ENCODE assay signal across 27 cellular contexts in genomic region chr22:43448048-43448447, GRCh38. TPM values are rescaled to one million over a fixed set of nuclear protein-coding genes. Genes with fewer than 3 reads are reported as not detected.
"Had no signal": no experiment of that assay in that cellular context is flagged by ENCODE, and none has a peak within 500 bp of the region (broad histone marks: within the 10 kb centered on the region; RNA-seq: fewer than 3 reads in every experiment).

No MANE protein-coding gene starts in this region.

- H3K27ac ChIP-seq: body of pancreas, cardiac muscle cell, heart right ventricle, left lung, ovary, psoas muscle, right atrium auricular region had no signal

- H3K27ac Mint-ChIP-seq: activated CD8-positive, alpha-beta T cell treated with anti-CD3 and anti-CD28 coated beads, Interleukin-2, amount 10 ng/mL, durations not matched to agents 7 days and 5 days; activated naive CD4-positive, alpha-beta T cell treated with anti-CD3 and anti-CD28 coated beads, Interleukin-2, amount 50 U/mL, for 24 hours; dendritic cell treated with granulocyte-macrophage colony-stimulating factor and Interleukin-4, amounts not matched to agents 40 ng/mL and 50 ng/mL, for 4 days; naive thymus-derived CD4-positive, alpha-beta T cell had no signal

- DNase-seq: activated CD4-positive, alpha-beta T cell treated with anti-CD3 and anti-CD28 coated beads, Interleukin-2, amount 50 U/mL, for 1 hour; activated CD8-positive, alpha-beta T cell treated with anti-CD3 and anti-CD28 coated beads, Interleukin-2, amount 10 ng/mL, durations not matched to agents 7 days and 5 days; activated gamma-delta T cell treated with Interleukin-2 at 50 U/mL for 16 hours; anterior cingulate cortex; body of pancreas; effector CD4-positive, alpha-beta T cell; heart right ventricle; left lung; naive thymus-derived CD4-positive, alpha-beta T cell; ovary; psoas muscle; stimulated activated CD4-positive, alpha-beta T cell treated with anti-CD3 and anti-CD28 coated beads, Interleukin-12 subunit alpha, Interleukin-12 subunit beta, amount 100 ng/mL, for 4 hours; stimulated activated CD4-positive, alpha-beta T cell treated with anti-CD3 and anti-CD28 coated beads, Interleukin-4, amount 100 ng/mL, for 4 hours; stimulated activated naive CD8-positive, alpha-beta T cell treated with anti-CD3 and anti-CD28 coated beads, Interleukin-15, Interleukin-2, amounts not matched to agents 100 U/mL and 50 U/mL, for 24 hours had no signal

- H3K9me3 ChIP-seq: body of pancreas, heart right ventricle, left lung, ovary, psoas muscle, right atrium auricular region had no signal

- H3K4me1 Mint-ChIP-seq: activated naive CD4-positive, alpha-beta T cell treated with anti-CD3 and anti-CD28 coated beads, Interleukin-2, amount 50 U/mL, for 24 hours had no signal

- H3K36me3 Mint-ChIP-seq: activated naive CD4-positive, alpha-beta T cell treated with anti-CD3 and anti-CD28 coated beads, Interleukin-2, amount 50 U/mL, for 24 hours; naive thymus-derived CD4-positive, alpha-beta T cell had no signal

- H3K4me1 ChIP-seq: body of pancreas, left lung, psoas muscle, right atrium auricular region had no signal

- ATAC-seq: activated CD4-positive, CD25-positive, alpha-beta regulatory T cell treated with anti-CD3 and anti-CD28 coated beads, Interleukin-2, amount 50 U/mL, for 24 hours; activated CD8-positive, alpha-beta T cell treated with anti-CD3 and anti-CD28 coated beads, Interleukin-2, amount 10 ng/mL, durations not matched to agents 7 days and 5 days; body of pancreas; heart right ventricle; left lung; naive thymus-derived CD4-positive, alpha-beta T cell; psoas muscle; stimulated activated naive CD8-positive, alpha-beta T cell treated with anti-CD3 and anti-CD28 coated beads, Interleukin-15, Interleukin-2, amounts not matched to agents 100 U/mL and 50 U/mL, for 24 hours had no signal

- H3K36me3 ChIP-seq: cardiac muscle cell, heart right ventricle, left lung, ovary, right atrium auricular region had no signal

- H3K4me3 Mint-ChIP-seq: activated CD8-positive, alpha-beta T cell treated with anti-CD3 and anti-CD28 coated beads, Interleukin-2, amount 10 ng/mL, durations not matched to agents 7 days and 5 days; activated naive CD4-positive, alpha-beta T cell treated with anti-CD3 and anti-CD28 coated beads, Interleukin-2, amount 50 U/mL, for 24 hours; dendritic cell treated with granulocyte-macrophage colony-stimulating factor and Interleukin-4, amounts not matched to agents 40 ng/mL and 50 ng/mL, for 4 days; naive thymus-derived CD4-positive, alpha-beta T cell had no signal

- H3K9me3 Mint-ChIP-seq: activated naive CD4-positive, alpha-beta T cell treated with anti-CD3 and anti-CD28 coated beads, Interleukin-2, amount 50 U/mL, for 24 hours; dendritic cell treated with granulocyte-macrophage colony-stimulating factor and Interleukin-4, amounts not matched to agents 40 ng/mL and 50 ng/mL, for 4 days had no signal

- FAIRE-seq: endometrium had no signal

- H3K27me3 ChIP-seq: body of pancreas, cardiac muscle cell, ovary, right atrium auricular region had no signal

- H3K27me3 Mint-ChIP-seq: dendritic cell treated with granulocyte-macrophage colony-stimulating factor and Interleukin-4, amounts not matched to agents 40 ng/mL and 50 ng/mL, for 4 days had no signal

- H3K4me3 ChIP-seq: body of pancreas, cardiac muscle cell, heart right ventricle, left lung, lung, ovary, psoas muscle, right atrium auricular region had no signal

RNA-seq across cellular contexts. Expression of gene MPPED1, which starts 36.2 kb away (rescaled TPM):
- total RNA-seq: activated CD8-positive, alpha-beta T cell treated with anti-CD3 and anti-CD28 coated beads, Interleukin-2, amount 10 ng/mL, durations not matched to agents 7 days and 5 days; body of pancreas; epithelial cell of proximal tubule; fibroblast of villous mesenchyme; heart right ventricle; kidney epithelial cell; left lung; mesenteric fat pad; naive thymus-derived CD4-positive, alpha-beta T cell; psoas muscle; right atrium auricular region; subcutaneous adipose tissue; T-helper 2 cell treated with Interferon-gamma antibody and Interleukin-4, amounts not matched to agents 100 ng/mL and 5 ng/mL, for 36 hours had no signal
- polyA plus RNA-seq: cardiac muscle cell; naive thymus-derived CD4-positive, alpha-beta T cell had no signal
